In genomic region chr20:63782051-63782471, GRCh38 we compare ENCODE assay signal across 1 cellular context.
A peak's percentile ranks its signal among the peaks of the same experiment; 100 is the strongest.
TF ChIP-seq lines count a peak whose summit lies in the region.

No MANE protein-coding gene starts in this region.

TF ChIP-seq in GM12878, 131 proteins besides CTCF, POLR2A, EP300 and RAD21:
- TF ChIP-seq ZBTB11 (CRISPR knock-in tag; IDR thresholded peaks at IDR 0.05) = no peak
- no peak for TF ChIP-seq IRF3 (IDR thresholded peaks at IDR 0.05)
- peak; percentile 32 for TF ChIP-seq SMC3 (IDR thresholded peaks at IDR 0.05; ENCODE audit: borderline replicate concordance, low read length)
TF ChIP-seq in GM12878: peak in this region for 1.
